8 cellular contexts compared by ENCODE assay signal in the genomic region with DNA sequence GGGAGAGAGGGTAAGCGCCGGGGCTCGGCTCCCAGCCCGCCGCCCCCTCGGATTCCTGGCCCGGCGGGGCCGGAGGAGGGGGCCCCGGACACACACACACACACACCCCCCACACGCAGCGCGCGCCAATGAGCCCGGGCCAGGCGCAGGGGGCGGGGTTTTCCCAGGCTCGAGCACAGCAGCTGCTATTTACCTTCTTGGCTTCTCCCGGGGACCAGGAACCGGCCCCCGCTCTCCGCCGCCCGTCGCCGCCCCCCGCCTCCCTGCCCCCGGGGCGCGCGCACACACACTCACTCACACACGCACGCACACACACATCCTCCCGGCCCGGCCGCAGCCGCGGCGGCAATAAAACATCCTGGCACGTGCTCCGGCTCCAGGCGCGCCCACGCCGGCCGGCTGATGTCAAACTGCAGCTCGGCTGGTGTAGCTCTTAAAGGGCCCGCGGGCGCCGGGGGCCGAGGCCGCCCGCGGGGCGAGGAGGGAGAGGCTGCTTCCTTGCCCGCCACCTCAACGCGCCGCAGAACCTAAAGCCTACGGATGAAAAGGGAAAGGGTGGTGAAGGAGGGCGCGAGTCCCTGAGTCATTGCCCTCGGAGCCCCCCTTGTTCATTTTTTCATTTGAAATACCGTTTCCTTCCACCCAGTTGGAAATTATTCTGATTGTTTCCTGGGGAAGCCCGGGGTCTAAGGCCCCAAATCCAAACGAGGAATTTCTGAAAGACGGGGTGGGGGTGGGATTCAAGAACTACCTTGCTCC. TPM values are rescaled to one million over a fixed set of nuclear protein-coding genes. Genes with fewer than 3 reads are reported as not detected.
DNase-seq lines count a peak whose midpoint lies in the region; ATAC-seq and TF ChIP-seq lines count a peak whose summit lies in the region.

No MANE protein-coding gene starts in this region.

- DNase-seq in GM12864 (ENCODE audit: low read depth) (peak; percentile 79), NCI-H1436 treated with DMSO at 0.1 percent for 48 hours (lab: John Stamatoyannopoulos, UW) (peak; percentile 81), T-helper 2 cell (peak; percentile 48 to 92 (median 74)), anterior cingulate cortex (lab: John Stamatoyannopoulos, UW) (peak in 56 of 58 donors; percentile 51 to 96 (median 81)), right cardiac atrium (peak; percentile 95 to 97 (median 97))
- no peak for DNase-seq in NK-92 treated with Interleukin-12 subunit alpha and Interleukin-12 subunit beta, amount 100 ng/mL, for 24 hours (lab: John Stamatoyannopoulos, UW)

- H3K9ac ChIP-seq in rectal smooth muscle tissue (ENCODE audit: low read length) = peak overlapping the region; percentile 33

- no peak for TF ChIP-seq CTCF in GM12864 (IDR thresholded peaks at IDR 0.05; ENCODE audit: low read depth, low read length, missing control alignments)

- no peaks in the 10 kb centered on the region for H3K9me3 ChIP-seq in right cardiac atrium (ENCODE audit: control insufficient read depth, low read length)

- no peaks in the 10 kb centered on the region for H3K27me3 ChIP-seq in right cardiac atrium (ENCODE audit: control insufficient read depth, insufficient read depth)
- no peaks in the 10 kb centered on the region for H3K27me3 ChIP-seq in rectal smooth muscle tissue (ENCODE audit: control insufficient read depth, insufficient read depth, low read length)

- H3K4me3 ChIP-seq in GM12864 (ENCODE audit: low read depth, low read length) (peak overlapping the region; percentile 60), right cardiac atrium (ENCODE audit: low read length) (peak overlapping the region; percentile 70), rectal smooth muscle tissue (ENCODE audit: low read length) (peak overlapping the region; percentile 80)

- intact Hi-C loops in right cardiac atrium (cut with DNase I) = loop anchor here (5.0 to 10.0 kb wide), 11 partner anchors 60 to 353 kb away; no protein-coding TSS in a partner anchor

- ATAC-seq in HG02759 (IDR thresholded peaks at IDR 0.05; ENCODE audit: unreplicated experiment) = peak; percentile 46
- ATAC-seq in right cardiac atrium = peak; percentile 79 to 80

- H3K27ac ChIP-seq in right cardiac atrium (ENCODE audit: low read length) (peak overlapping the region; percentile 96), rectal smooth muscle tissue (ENCODE audit: low read depth, low read length) (peak overlapping the region; percentile 93)

- H3K36me3 ChIP-seq in rectal smooth muscle tissue (ENCODE audit: control insufficient read depth, insufficient read depth, low read length) = no peaks in the 10 kb centered on the region

- WGBS in right cardiac atrium = under 1% methylated on average over 68 of the region's 68 CpGs

- H3K4me1 ChIP-seq in right cardiac atrium (ENCODE audit: control insufficient read depth, insufficient read depth, low read length) (peaks cover 4% of the 10 kb centered on the region), rectal smooth muscle tissue (ENCODE audit: control insufficient read depth, insufficient read depth, low read length) (peaks cover 22% of the 10 kb centered on the region)

RNA-seq across cellular contexts. Expression of gene HES1, which starts 1.0 kb away (rescaled TPM):
- total RNA-seq in right cardiac atrium = 10 to 100 TPM; 22.8 to 59.5 (median 27.8) TPM
- polyA plus RNA-seq in right cardiac atrium = 31.1 TPM
